1 cellular context compared by ENCODE assay signal in the genomic region with DNA sequence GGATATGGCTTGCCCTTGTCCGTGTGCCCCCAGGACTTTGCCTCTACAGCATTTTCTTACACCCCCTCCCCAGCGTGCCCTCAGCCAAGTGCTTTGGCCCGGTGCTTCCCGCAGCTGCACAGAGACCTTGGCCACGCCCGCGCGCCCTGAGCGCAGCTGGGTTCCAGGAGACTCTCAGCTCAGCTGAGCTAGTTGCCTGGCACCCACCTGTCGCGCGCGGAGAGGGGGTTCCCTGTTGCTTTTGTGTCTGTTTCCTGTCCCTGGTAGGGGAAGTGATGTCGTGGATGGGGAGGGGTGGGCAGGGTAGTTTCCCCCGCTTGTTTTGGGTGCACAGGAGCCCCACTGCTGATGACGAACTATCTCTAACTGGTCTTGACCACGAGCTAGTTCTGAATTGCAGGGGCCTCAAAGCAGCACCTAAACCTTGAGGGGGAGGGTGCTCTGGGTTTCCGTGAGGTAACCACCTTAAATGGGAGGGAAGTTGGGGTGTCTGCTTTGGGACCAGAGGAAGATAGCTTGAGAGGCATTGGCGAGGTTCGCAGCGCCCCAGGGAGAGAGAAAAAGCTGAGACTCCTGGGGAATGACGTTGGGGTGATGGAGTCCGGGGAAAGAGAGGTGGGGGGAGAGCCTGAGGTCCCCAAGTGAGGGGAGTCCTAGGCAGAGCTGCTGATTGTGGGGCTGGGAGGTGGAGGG.
TF ChIP-seq lines count a peak whose summit lies in the region.

No MANE protein-coding gene starts in this region.

TF ChIP-seq in GM23338, 12 proteins besides CTCF, POLR2A, EP300 and RAD21:
- TF ChIP-seq POLR2AphosphoS5 (IDR thresholded peaks at IDR 0.05; ENCODE audit: low read depth) (no peak), EZH2 (IDR thresholded peaks at IDR 0.05; ENCODE audit: low read depth, unreplicated experiment) (peak; percentile 18)
